ENCODE assay signal across 8 cellular contexts in the genomic region with DNA sequence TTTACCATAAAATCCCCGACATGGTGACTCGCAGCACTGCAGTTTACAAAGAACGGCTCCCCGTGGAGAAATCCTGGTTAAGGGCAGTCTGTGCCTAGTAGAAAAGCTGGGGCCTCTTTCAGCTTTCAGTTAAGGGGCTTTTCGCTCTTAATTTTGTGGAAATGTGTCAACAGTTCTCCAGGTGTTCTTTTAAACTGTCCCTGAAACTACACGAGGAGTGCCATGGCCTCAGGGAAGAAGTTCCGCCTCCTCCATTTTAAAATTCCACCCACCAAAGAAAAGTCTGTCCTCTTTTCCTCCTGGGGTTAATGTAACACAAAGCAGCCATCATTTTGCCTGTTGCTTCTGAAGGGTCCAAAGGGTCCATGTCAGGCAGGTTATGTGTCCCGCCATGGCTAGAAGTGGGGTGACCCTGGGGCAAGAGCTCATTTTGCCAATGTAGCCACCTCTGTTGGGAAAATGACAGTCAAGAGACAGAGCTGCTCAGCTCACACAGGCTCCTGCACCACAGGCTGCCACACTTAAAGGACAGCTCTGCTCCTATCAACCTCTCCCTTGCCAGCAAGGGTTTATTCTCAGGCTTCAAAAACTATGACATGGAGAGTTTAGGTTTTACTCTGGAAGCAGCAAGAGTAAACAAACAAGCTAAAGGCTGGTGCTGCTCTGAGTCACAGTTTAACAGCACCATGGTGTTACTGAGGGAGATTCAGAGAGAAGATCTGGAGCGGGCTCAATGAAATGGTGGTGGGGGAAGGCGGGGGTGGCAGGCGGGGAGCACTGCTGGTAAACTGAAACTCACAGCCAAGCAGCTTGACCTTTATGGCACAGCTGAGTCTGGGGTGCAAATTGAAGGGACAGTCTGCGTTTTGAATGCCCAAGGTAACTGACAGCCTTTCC. TPM values are rescaled to one million over a fixed set of nuclear protein-coding genes. Genes with fewer than 3 reads are reported as not detected.
DNase-seq lines count a peak whose midpoint lies in the region; ATAC-seq and TF ChIP-seq lines count a peak whose summit lies in the region.

No MANE protein-coding gene starts in this region.

- H3K27ac Mint-ChIP-seq in activated CD4-positive, alpha-beta T cell treated with anti-CD3 and anti-CD28 coated beads, Interleukin-2, amount 10 ng/mL, durations not matched to agents 24 days and 14 days, result peak overlapping the region; percentile 19
- peak overlapping the region; percentile 16 for H3K27ac Mint-ChIP-seq in stimulated activated naive B cell treated with anti-CD40 and anti-IgM and Interleukin-4, amounts not matched to agents 10 μg/mL and 1 μg/mL and 100 μg/mL, for 72 hours

- no peaks in the 10 kb centered on the region for H3K9me3 ChIP-seq in SJCRH30 (replicated peaks)
- H3K9me3 ChIP-seq in hepatocyte (ENCODE audit: low read depth), result no peaks in the 10 kb centered on the region

- no peaks in the 10 kb centered on the region for H4K20me1 ChIP-seq in hepatocyte (ENCODE audit: insufficient read depth, poor library complexity, severe bottlenecking)

- peak overlapping the region; percentile 65 for H3K4me3 ChIP-seq in SJCRH30
- H3K4me3 ChIP-seq in hepatocyte, result no peak overlapping the region

- H3K4me1 ChIP-seq in SJCRH30, result peaks cover 8% of the 10 kb centered on the region; the same call in 1 of the 2 replicates
- peaks cover 20% of the 10 kb centered on the region for H3K4me1 ChIP-seq in hepatocyte (ENCODE audit: insufficient read depth)

- no peaks in the 10 kb centered on the region for H3K9me3 Mint-ChIP-seq in activated CD4-positive, alpha-beta T cell treated with anti-CD3 and anti-CD28 coated beads, Interleukin-2, amount 10 ng/mL, durations not matched to agents 24 days and 14 days
- no peaks in the 10 kb centered on the region for H3K9me3 Mint-ChIP-seq in stimulated activated naive B cell treated with anti-CD40 and anti-IgM and Interleukin-4, amounts not matched to agents 10 μg/mL and 1 μg/mL and 100 μg/mL, for 72 hours

- H3K79me2 ChIP-seq in hepatocyte, result peaks cover 6% of the 10 kb centered on the region

- H2AFZ ChIP-seq in hepatocyte, result peak overlapping the region; percentile 69

- no peaks in the 10 kb centered on the region for H3K36me3 Mint-ChIP-seq in activated CD4-positive, alpha-beta T cell treated with anti-CD3 and anti-CD28 coated beads, Interleukin-2, amount 10 ng/mL, durations not matched to agents 24 days and 14 days (ENCODE audit: low read depth)
- peaks cover 0 to 4% of the 10 kb centered on the region in 2 donors for H3K36me3 Mint-ChIP-seq in stimulated activated naive B cell treated with anti-CD40 and anti-IgM and Interleukin-4, amounts not matched to agents 10 μg/mL and 1 μg/mL and 100 μg/mL, for 72 hours

- WGBS in hepatocyte (ENCODE audit: low lambda C conversion rate, missing lambda C conversion rate), result 32% methylated on average over 12 of the region's 12 CpGs

- no peak for DNase-seq in activated CD4-positive, alpha-beta T cell treated with anti-CD3 and anti-CD28 coated beads, Interleukin-2, amount 10 ng/mL, durations not matched to agents 24 days and 14 days
- no peak for DNase-seq in activated CD4-positive, alpha-beta T cell treated with anti-CD3 and anti-CD28 coated beads for 1 hour
- peak; percentile 26 to 59 for DNase-seq in SJCRH30
- DNase-seq in hepatocyte (ENCODE audit: low spot score), result peak; percentile 66
- DNase-seq in stimulated activated naive B cell treated with anti-CD40 and anti-IgM and Interleukin-4, amounts not matched to agents 10 μg/mL and 1 μg/mL and 100 μg/mL, for 72 hours, result no peak
- no peak for DNase-seq in cerebellar nuclear complex (lab: John Stamatoyannopoulos, UW)

- no peak overlapping the region for H3K4me3 Mint-ChIP-seq in activated CD4-positive, alpha-beta T cell treated with anti-CD3 and anti-CD28 coated beads, Interleukin-2, amount 10 ng/mL, durations not matched to agents 24 days and 14 days
- H3K4me3 Mint-ChIP-seq in stimulated activated naive B cell treated with anti-CD40 and anti-IgM and Interleukin-4, amounts not matched to agents 10 μg/mL and 1 μg/mL and 100 μg/mL, for 72 hours, result no peak overlapping the region

- H3K27ac ChIP-seq in SJCRH30 (peak overlapping the region; percentile 79), hepatocyte (peak overlapping the region; percentile 82)

- TF ChIP-seq CTCF in hepatocyte (IDR thresholded peaks at IDR 0.05; ENCODE audit: poor library complexity), result no peak

- H3K9me2 ChIP-seq in hepatocyte (replicated peaks; ENCODE audit: insufficient read depth), result no peaks in the 10 kb centered on the region

- peaks cover 54% of the 10 kb centered on the region for H3K27me3 Mint-ChIP-seq in activated CD4-positive, alpha-beta T cell treated with anti-CD3 and anti-CD28 coated beads, Interleukin-2, amount 10 ng/mL, durations not matched to agents 24 days and 14 days
- H3K27me3 Mint-ChIP-seq in stimulated activated naive B cell treated with anti-CD40 and anti-IgM and Interleukin-4, amounts not matched to agents 10 μg/mL and 1 μg/mL and 100 μg/mL, for 72 hours, result no peaks in the 10 kb centered on the region

- peak overlapping the region; percentile 95 for H3K4me2 ChIP-seq in hepatocyte

- intact Hi-C loops in activated CD4-positive, alpha-beta T cell treated with anti-CD3 and anti-CD28 coated beads, Interleukin-2, amount 10 ng/mL, durations not matched to agents 24 days and 14 days (cut with micrococcal nuclease), result loop anchor here (10.0 kb wide), 1 partner anchor 433 kb away; the partner anchor contains the start of gene TNFSF8

- ATAC-seq in stimulated activated naive B cell treated with anti-CD40 and anti-IgM and Interleukin-4, amounts not matched to agents 10 μg/mL and 1 μg/mL and 100 μg/mL, for 72 hours (replicated peaks), result no peak
- ATAC-seq in HG03457 (IDR thresholded peaks at IDR 0.05; ENCODE audit: unreplicated experiment) (no peak), HG02763 (IDR thresholded peaks at IDR 0.05; ENCODE audit: unreplicated experiment) (no peak)

- no peaks in the 10 kb centered on the region for H3K27me3 ChIP-seq in SJCRH30
- peaks cover 5% of the 10 kb centered on the region for H3K27me3 ChIP-seq in hepatocyte

- peaks cover 16% of the 10 kb centered on the region for H3K4me1 Mint-ChIP-seq in activated CD4-positive, alpha-beta T cell treated with anti-CD3 and anti-CD28 coated beads, Interleukin-2, amount 10 ng/mL, durations not matched to agents 24 days and 14 days
- peaks cover 24 to 33% of the 10 kb centered on the region in 2 donors for H3K4me1 Mint-ChIP-seq in stimulated activated naive B cell treated with anti-CD40 and anti-IgM and Interleukin-4, amounts not matched to agents 10 μg/mL and 1 μg/mL and 100 μg/mL, for 72 hours

- H3K36me3 ChIP-seq in SJCRH30, result no peaks in the 10 kb centered on the region
- H3K36me3 ChIP-seq in hepatocyte (replicated peaks; ENCODE audit: insufficient read depth, low read depth), result no peaks in the 10 kb centered on the region

RNA-seq across cellular contexts. Expression of gene WHRN, which starts 3.2 kb away (rescaled TPM):
- total RNA-seq in activated CD4-positive, alpha-beta T cell treated with anti-CD3 and anti-CD28 coated beads, Interleukin-2, amount 10 ng/mL, durations not matched to agents 24 days and 14 days, result 2.0 and 2.1 TPM in 2 replicates
- 2.5 and 3.1 TPM in 2 replicates for total RNA-seq in SJCRH30 (2014; rRNA removed; shearing (Covaris generic))
- total RNA-seq in hepatocyte, result 3.2 and 3.7 TPM in 2 replicates
- 6.6 and 14.4 TPM in 2 replicates for polyA plus RNA-seq in hepatocyte

Comparison
In these comparisons a context has a peak if more than half of its experiments do, and no peak if none do; other contexts are left out.
1. DNase-seq: peak in SJCRH30 (2 of 2) and hepatocyte (single experiment); none in activated CD4-positive, alpha-beta T cell treated with anti-CD3 and anti-CD28 coated beads, Interleukin-2, amount 10 ng/mL, durations not matched to agents 24 days and 14 days (single experiment), activated CD4-positive, alpha-beta T cell treated with anti-CD3 and anti-CD28 coated beads for 1 hour (single experiment), stimulated activated naive B cell treated with anti-CD40 and anti-IgM and Interleukin-4, amounts not matched to agents 10 μg/mL and 1 μg/mL and 100 μg/mL, for 72 hours (single experiment) and cerebellar nuclear complex (0 of 2).